10 cellular contexts compared by ENCODE assay signal in genomic region chr14:64952598-64953309, GRCh38. TPM values are rescaled to one million over a fixed set of nuclear protein-coding genes. Genes with fewer than 3 reads are reported as not detected.
DNase-seq lines count a peak whose midpoint lies in the region; ATAC-seq lines count a peak whose summit lies in the region.
"Had no signal": no experiment of that assay in that cellular context is flagged by ENCODE, and none has a peak within 500 bp of the region (broad histone marks: within the 10 kb centered on the region; RNA-seq: fewer than 3 reads in every experiment).

No MANE protein-coding gene starts in this region.

- DNase-seq in activated T-cell treated with anti-CD3 and anti-CD28 coated beads, Interleukin-2, amount 50 U/mL, for 4 hours = no peak
- no peak for DNase-seq in activated T-cell treated with anti-CD3 and anti-CD28 coated beads, Interleukin-2, amount 50 U/mL, for 1 hour
- DNase-seq in NCI-H1417 treated with DMSO at 0.1 percent for 48 hours (lab: John Stamatoyannopoulos, UW) = no peak
- no peak for DNase-seq in activated CD4-positive, alpha-beta memory T cell treated with anti-CD3 and anti-CD28 coated beads for 36 hours
- DNase-seq in medulla oblongata (ENCODE audit: extremely low spot score) = no peak
- DNase-seq: NCI-H345 had no signal

- H3K27ac Mint-ChIP-seq in activated T-helper 17 cell treated with anti-CD3 and anti-CD28 coated beads, Interleukin-2, amount 50 U/mL, for 72 hours = peak overlapping the region; percentile 70
- H3K27ac Mint-ChIP-seq in stimulated activated naive CD8-positive, alpha-beta T cell treated with anti-CD3 and anti-CD28 coated beads, Interleukin-15, Interleukin-2, amounts not matched to agents 100 ng/mL and 50 ng/mL, for 24 hours = peak overlapping the region; percentile 56
- no peak overlapping the region for H3K27ac Mint-ChIP-seq in activated CD4-positive, alpha-beta memory T cell treated with anti-CD3 and anti-CD28 coated beads for 36 hours

- no peak overlapping the region for H3K4me3 Mint-ChIP-seq in activated T-cell treated with anti-CD3 and anti-CD28 coated beads, Interleukin-2, amount 50 U/mL, for 4 hours
- H3K4me3 Mint-ChIP-seq in activated T-helper 17 cell treated with anti-CD3 and anti-CD28 coated beads, Interleukin-2, amount 50 U/mL, for 72 hours = no peak overlapping the region
- no peak overlapping the region for H3K4me3 Mint-ChIP-seq in stimulated activated naive CD8-positive, alpha-beta T cell treated with anti-CD3 and anti-CD28 coated beads, Interleukin-15, Interleukin-2, amounts not matched to agents 100 ng/mL and 50 ng/mL, for 24 hours
- no peak overlapping the region for H3K4me3 Mint-ChIP-seq in activated CD4-positive, alpha-beta memory T cell treated with anti-CD3 and anti-CD28 coated beads for 36 hours
- H3K4me3 Mint-ChIP-seq: neural crest cell had no signal

- CTCF ChIA-PET in activated CD4-positive, alpha-beta memory T cell treated with anti-CD3 and anti-CD28 coated beads for 36 hours (lab: Charles Lee) = interaction anchor here (0.9 to 1.4 kb wide), 3 partner anchors 13 to 130 kb away, joined by 3 read pairs; no protein-coding TSS in a partner anchor

- ATAC-seq in activated T-cell treated with anti-CD3 and anti-CD28 coated beads, Interleukin-2, amount 50 U/mL, for 4 hours = peak; percentile 46 to 58
- peak; percentile 62 for ATAC-seq in HG02642 (IDR thresholded peaks at IDR 0.05; ENCODE audit: poor library complexity, unreplicated experiment)
- ATAC-seq in activated T-helper 17 cell treated with anti-CD3 and anti-CD28 coated beads, Interleukin-2, amount 50 U/mL, for 72 hours (replicated peaks) = peak; percentile 60

- intact Hi-C loops in activated CD4-positive, alpha-beta memory T cell treated with anti-CD3 and anti-CD28 coated beads for 36 hours (cut with micrococcal nuclease) = no loop called here

- POLR2A ChIA-PET in activated CD4-positive, alpha-beta memory T cell treated with anti-CD3 and anti-CD28 coated beads for 36 hours (lab: Charles Lee) = no interaction called here

- no peaks in the 10 kb centered on the region for H3K9me3 Mint-ChIP-seq in activated T-cell treated with anti-CD3 and anti-CD28 coated beads, Interleukin-2, amount 50 U/mL, for 4 hours
- no peaks in the 10 kb centered on the region for H3K9me3 Mint-ChIP-seq in activated T-helper 17 cell treated with anti-CD3 and anti-CD28 coated beads, Interleukin-2, amount 50 U/mL, for 72 hours
- H3K9me3 Mint-ChIP-seq in stimulated activated naive CD8-positive, alpha-beta T cell treated with anti-CD3 and anti-CD28 coated beads, Interleukin-15, Interleukin-2, amounts not matched to agents 100 ng/mL and 50 ng/mL, for 24 hours = no peaks in the 10 kb centered on the region
- no peaks in the 10 kb centered on the region for H3K9me3 Mint-ChIP-seq in activated CD4-positive, alpha-beta memory T cell treated with anti-CD3 and anti-CD28 coated beads for 36 hours
- H3K9me3 Mint-ChIP-seq: neural crest cell had no signal

- H3K36me3 Mint-ChIP-seq in activated T-cell treated with anti-CD3 and anti-CD28 coated beads, Interleukin-2, amount 50 U/mL, for 4 hours (ENCODE audit: insufficient read depth) = peaks cover 9% of the 10 kb centered on the region
- peaks cover 11% of the 10 kb centered on the region for H3K36me3 Mint-ChIP-seq in activated T-helper 17 cell treated with anti-CD3 and anti-CD28 coated beads, Interleukin-2, amount 50 U/mL, for 72 hours (ENCODE audit: low read depth)
- peaks cover 10% of the 10 kb centered on the region for H3K36me3 Mint-ChIP-seq in stimulated activated naive CD8-positive, alpha-beta T cell treated with anti-CD3 and anti-CD28 coated beads, Interleukin-15, Interleukin-2, amounts not matched to agents 100 ng/mL and 50 ng/mL, for 24 hours (ENCODE audit: low read depth)
- peaks cover 4% of the 10 kb centered on the region for H3K36me3 Mint-ChIP-seq in activated CD4-positive, alpha-beta memory T cell treated with anti-CD3 and anti-CD28 coated beads for 36 hours

- no peaks in the 10 kb centered on the region for H3K27me3 Mint-ChIP-seq in activated T-cell treated with anti-CD3 and anti-CD28 coated beads, Interleukin-2, amount 50 U/mL, for 4 hours (ENCODE audit: low read depth)
- no peaks in the 10 kb centered on the region for H3K27me3 Mint-ChIP-seq in activated T-helper 17 cell treated with anti-CD3 and anti-CD28 coated beads, Interleukin-2, amount 50 U/mL, for 72 hours
- H3K27me3 Mint-ChIP-seq in stimulated activated naive CD8-positive, alpha-beta T cell treated with anti-CD3 and anti-CD28 coated beads, Interleukin-15, Interleukin-2, amounts not matched to agents 100 ng/mL and 50 ng/mL, for 24 hours = no peaks in the 10 kb centered on the region
- H3K27me3 Mint-ChIP-seq in activated CD4-positive, alpha-beta memory T cell treated with anti-CD3 and anti-CD28 coated beads for 36 hours = no peaks in the 10 kb centered on the region

- H3K4me1 Mint-ChIP-seq in activated T-cell treated with anti-CD3 and anti-CD28 coated beads, Interleukin-2, amount 50 U/mL, for 4 hours (ENCODE audit: low read depth) = peaks cover 2% of the 10 kb centered on the region
- no peaks in the 10 kb centered on the region for H3K4me1 Mint-ChIP-seq in activated T-helper 17 cell treated with anti-CD3 and anti-CD28 coated beads, Interleukin-2, amount 50 U/mL, for 72 hours
- peaks cover 9% of the 10 kb centered on the region for H3K4me1 Mint-ChIP-seq in stimulated activated naive CD8-positive, alpha-beta T cell treated with anti-CD3 and anti-CD28 coated beads, Interleukin-15, Interleukin-2, amounts not matched to agents 100 ng/mL and 50 ng/mL, for 24 hours (ENCODE audit: low read depth)
- H3K4me1 Mint-ChIP-seq in activated CD4-positive, alpha-beta memory T cell treated with anti-CD3 and anti-CD28 coated beads for 36 hours (ENCODE audit: low read depth) = no peaks in the 10 kb centered on the region
- H3K4me1 Mint-ChIP-seq: neural crest cell had no signal

RNA-seq across cellular contexts. Expression of gene GPX2, which starts 10.2 kb away (rescaled TPM):
- under 1 TPM in 1 of 3 donors, not detected in 2; 0.22 TPM for total RNA-seq in activated T-cell treated with anti-CD3 and anti-CD28 coated beads, Interleukin-2, amount 50 U/mL, for 4 hours
- not detected for total RNA-seq in activated T-helper 17 cell treated with anti-CD3 and anti-CD28 coated beads, Interleukin-2, amount 50 U/mL, for 72 hours
- total RNA-seq in activated CD4-positive, alpha-beta memory T cell treated with anti-CD3 and anti-CD28 coated beads for 36 hours = not detected
- total RNA-seq: neural crest cell had no signal

RNA-seq across cellular contexts. Expression of gene RAB15, which starts 19.4 kb away (rescaled TPM):
- total RNA-seq in activated T-cell treated with anti-CD3 and anti-CD28 coated beads, Interleukin-2, amount 50 U/mL, for 4 hours = 1 to 10 TPM; 2.7 to 3.7 (median 3.5) TPM
- 1 to 10 TPM; 4.3 to 7.2 TPM for total RNA-seq in activated T-helper 17 cell treated with anti-CD3 and anti-CD28 coated beads, Interleukin-2, amount 50 U/mL, for 72 hours
- 1 to 10 TPM; 4.8 to 5.3 TPM for total RNA-seq in activated CD4-positive, alpha-beta memory T cell treated with anti-CD3 and anti-CD28 coated beads for 36 hours

RNA-seq across cellular contexts. Expression of gene FNTB, which starts 33.9 kb away (rescaled TPM):
- 10 to 100 TPM in 2 of 3 donors, 1 to 10 TPM in 1; 9.4 to 11.7 (median 10.9) TPM for total RNA-seq in activated T-cell treated with anti-CD3 and anti-CD28 coated beads, Interleukin-2, amount 50 U/mL, for 4 hours
- total RNA-seq in activated T-helper 17 cell treated with anti-CD3 and anti-CD28 coated beads, Interleukin-2, amount 50 U/mL, for 72 hours = 10 to 100 TPM; 24.7 to 47.1 TPM
- 10 to 100 TPM in 1 of 2 experiments, 1 to 10 TPM in 1; 8.8 to 12.3 TPM for total RNA-seq in activated CD4-positive, alpha-beta memory T cell treated with anti-CD3 and anti-CD28 coated beads for 36 hours

RNA-seq across cellular contexts. Expression of gene CHURC1, which starts 38.5 kb away (rescaled TPM):
- 10 to 100 TPM; 48.3 to 55.8 (median 49.3) TPM for total RNA-seq in activated T-cell treated with anti-CD3 and anti-CD28 coated beads, Interleukin-2, amount 50 U/mL, for 4 hours
- 10 to 100 TPM; 53.8 to 56.0 TPM for total RNA-seq in activated T-helper 17 cell treated with anti-CD3 and anti-CD28 coated beads, Interleukin-2, amount 50 U/mL, for 72 hours
- 10 to 100 TPM; 61.7 to 62.6 TPM for total RNA-seq in activated CD4-positive, alpha-beta memory T cell treated with anti-CD3 and anti-CD28 coated beads for 36 hours
